In genomic region chr4:159900562-159900961, GRCh38 we compare ENCODE assay signal across 24 cellular contexts.
DNase-seq lines count a peak whose midpoint lies in the region; ATAC-seq and TF ChIP-seq lines count a peak whose summit lies in the region.
"Had no signal": no experiment of that assay in that cellular context is flagged by ENCODE, and none has a peak within 500 bp of the region (broad histone marks: within the 10 kb centered on the region; RNA-seq: fewer than 3 reads in every experiment).

No MANE protein-coding gene starts in this region.

- intact Hi-C loops in A673 (cut with micrococcal nuclease; ENCODE audit: unreplicated experiment): no loop called here
- intact Hi-C loops in HCT116 (cut with micrococcal nuclease): no loop called here

- no peak for TF ChIP-seq POLR2A in HCT116 (IDR thresholded peaks at IDR 0.05; ENCODE audit: borderline replicate concordance, extremely low read depth, insufficient read depth, insufficient read length)

- peak; percentile 25; the same call in 1 of the 2 replicates for TF ChIP-seq RAD21 in HCT116 (IDR thresholded peaks at IDR 0.05; ENCODE audit: low read depth)

- BruUV-seq in A673 (replicated peaks; lab: Mats Ljungman, UMichigan) (no TSS peak), HCT116 (replicated peaks; lab: Mats Ljungman, UMichigan) (no TSS peak)

- H3K27ac ChIP-seq in A673 (ENCODE audit: low read depth, low read length, poor library complexity, severe bottlenecking): no peak overlapping the region
- H3K27ac ChIP-seq in HCT116 (ENCODE audit: low read depth, low read length): no peak overlapping the region
- H3K27ac ChIP-seq in RWPE2 (ENCODE audit: poor library complexity, severe bottlenecking): no peak overlapping the region
- H3K27ac ChIP-seq: BLaER1 treated with 17β-estradiol and CSF1 and Interleukin-3, amounts not matched to agents 10 nM and 100 nM; KMS-11 had no signal

- RAD21 ChIA-PET in HCT116 (lab: Charles Lee; ENCODE audit: low non-redundant PET in 1 of 2, low total read pairs in 2 of 2, uncharacterized antibody in 2 of 2, unreplicated experiment in 2 of 2): no interaction called here

- no peak overlapping the region for H3K4me3 ChIP-seq in A673 (ENCODE audit: low read depth, low read length, poor library complexity, severe bottlenecking)
- H3K4me3 ChIP-seq in HCT116 (replicated peaks in 1 of 2; ENCODE audit: low read depth in 1 of 2, low read length in 2 of 2): no peak overlapping the region
- H3K4me3 ChIP-seq in RWPE2 (ENCODE audit: severe bottlenecking): no peak overlapping the region
- H3K4me3 ChIP-seq in epithelial cell of esophagus (ENCODE audit: low read length): no peak overlapping the region
- H3K4me3 ChIP-seq: BLaER1 treated with 17β-estradiol and CSF1 and Interleukin-3, amounts not matched to agents 10 nM and 100 nM had no signal

- H4K20me1 ChIP-seq in HCT116 (ENCODE audit: insufficient read depth): no peaks in the 10 kb centered on the region
- H4K20me1 ChIP-seq: BLaER1 treated with 17β-estradiol and CSF1 and Interleukin-3, amounts not matched to agents 10 nM and 100 nM had no signal

- H3K79me2 ChIP-seq in HCT116 (ENCODE audit: insufficient read depth, low read length): no peaks in the 10 kb centered on the region

- H3K9ac ChIP-seq in HCT116 (ENCODE audit: low read length): no peak overlapping the region
- H3K9ac ChIP-seq: BLaER1 treated with 17β-estradiol and CSF1 and Interleukin-3, amounts not matched to agents 10 nM and 100 nM; KMS-11 had no signal

- H3K4me1 ChIP-seq in A673 (ENCODE audit: insufficient read depth, low read length, poor library complexity, severe bottlenecking): peaks cover 6% of the 10 kb centered on the region
- no peaks in the 10 kb centered on the region for H3K4me1 ChIP-seq in HCT116 (ENCODE audit: control insufficient read depth in 1 of 2, insufficient read depth in 2 of 2, low read length in 2 of 2)
- H3K4me1 ChIP-seq in RWPE2 (ENCODE audit: insufficient read depth, poor library complexity, severe bottlenecking): no peaks in the 10 kb centered on the region
- H3K4me1 ChIP-seq: BLaER1 treated with 17β-estradiol and CSF1 and Interleukin-3, amounts not matched to agents 10 nM and 100 nM had no signal

- no peaks in the 10 kb centered on the region for H3K9me3 ChIP-seq in A673 (ENCODE audit: low read depth, low read length, poor library complexity, severe bottlenecking)
- H3K9me3 ChIP-seq in HCT116 (ENCODE audit: control insufficient read depth in 1 of 2, insufficient read depth in 1 of 2, low read depth in 1 of 2, low read length in 2 of 2): no peaks in the 10 kb centered on the region
- H3K9me3 ChIP-seq in RWPE2 (ENCODE audit: severe bottlenecking): no peaks in the 10 kb centered on the region

- ATAC-seq in HCT116: no peak
- no peak for ATAC-seq in RWPE2 (ENCODE audit: low read depth)

- POLR2A ChIA-PET in A673 (lab: Charles Lee; ENCODE audit: low non-redundant PET) (no interaction called here), HCT116 (lab: Charles Lee) (no interaction called here)

- H3K36me3 ChIP-seq in A673 (ENCODE audit: insufficient read depth, low read length, poor library complexity, severe bottlenecking) (no peaks in the 10 kb centered on the region), HCT116 (ENCODE audit: control insufficient read depth in 1 of 2, insufficient read depth in 2 of 2, low read length in 2 of 2) (no peaks in the 10 kb centered on the region), RWPE2 (ENCODE audit: low read depth) (no peaks in the 10 kb centered on the region)
- H3K36me3 ChIP-seq: BLaER1 treated with 17β-estradiol and CSF1 and Interleukin-3, amounts not matched to agents 10 nM and 100 nM had no signal

- DNase-seq in A673 (ENCODE audit: low spot score) (no peak), HCT116 (ENCODE audit: low read depth, low spot score) (no peak), RWPE2 (ENCODE audit: low spot score) (no peak), epithelial cell of esophagus (ENCODE audit: low read depth) (peak; percentile 1), NCI-H2227 (lab: John Stamatoyannopoulos, UW; ENCODE audit: unreplicated experiment) (no peak), KG1 (lab: John Stamatoyannopoulos, UW) (no peak), NCI-H2029 (lab: John Stamatoyannopoulos, UW) (no peak), HK-2 (ENCODE audit: unreplicated experiment) (no peak)
- DNase-seq: CD4-positive, alpha-beta memory T cell; COR-L47; DMS53; IMR-90; MV-4-11; NCI-H1105; NCI-H1436 treated with DMSO at 0.1 percent for 48 hours; NCI-H2081; NCI-H345; NCI-H510A treated with DMSO at 0.1 percent for 48 hours; NCI-H748 treated with DMSO at 0.1 percent for 48 hours; NK-92 treated with Interleukin-12 subunit alpha and Interleukin-12 subunit beta, amount 100 ng/mL, for 24 hours; RPMI8226; SHP77 had no signal

- no peaks in the 10 kb centered on the region for H3K9me2 ChIP-seq in HCT116 (ENCODE audit: insufficient read depth)

- CTCF ChIA-PET in A673 (lab: Charles Lee) (no interaction called here), HCT116 (lab: Charles Lee) (interaction anchor here (1.1 to 2.3 kb wide), 2 partner anchors 13 to 19 kb away, joined by 3 to 9 read pairs; no protein-coding TSS in a partner anchor)

- TF ChIP-seq CTCF in A673 (conservative IDR thresholded peaks at IDR 0.05; ENCODE audit: low read depth, low read length): peak; percentile 46
- no peak; a peak in 2 of 6 replicates for TF ChIP-seq CTCF in HCT116 (IDR thresholded peaks at IDR 0.05 in 2 of 3, conservative IDR thresholded peaks at IDR 0.05 in 1 of 3; ENCODE audit: borderline replicate concordance in 1 of 3, insufficient read depth in 1 of 3, low read depth in 2 of 3, low read length in 2 of 3)
- peak; percentile 10 for TF ChIP-seq CTCF in RWPE2 (IDR thresholded peaks at IDR 0.05; ENCODE audit: poor library complexity, severe bottlenecking)
- TF ChIP-seq CTCF in epithelial cell of esophagus (IDR thresholded peaks at IDR 0.05; ENCODE audit: insufficient read depth, low read depth, low read length, missing control alignments): peak; percentile 28

- H3K27me3 ChIP-seq in A673 (replicated peaks; ENCODE audit: insufficient read depth, low read depth, low read length, poor library complexity) (no peaks in the 10 kb centered on the region), HCT116 (ENCODE audit: insufficient read depth, low read length) (no peaks in the 10 kb centered on the region), RWPE2 (ENCODE audit: insufficient read depth, poor library complexity, severe bottlenecking) (no peaks in the 10 kb centered on the region)
- H3K27me3 ChIP-seq: BLaER1 treated with 17β-estradiol and CSF1 and Interleukin-3, amounts not matched to agents 10 nM and 100 nM had no signal

- no peak overlapping the region for H2AFZ ChIP-seq in HCT116 (ENCODE audit: low read depth, low read length, poor library complexity, severe bottlenecking)

- no peak overlapping the region for H3K4me2 ChIP-seq in HCT116 (ENCODE audit: low read length)
- H3K4me2 ChIP-seq: BLaER1 treated with 17β-estradiol and CSF1 and Interleukin-3, amounts not matched to agents 10 nM and 100 nM; KMS-11 had no signal

TF ChIP-seq in HCT116, 20 proteins besides CTCF, POLR2A, EP300 and RAD21:
- TF ChIP-seq CBX3 (IDR thresholded peaks at IDR 0.05; ENCODE audit: low read depth) (no peak), ELF1 (IDR thresholded peaks at IDR 0.05; ENCODE audit: borderline replicate concordance, low read depth) (no peak), MAX (IDR thresholded peaks at IDR 0.05) (no peak), SP1 (IDR thresholded peaks at IDR 0.05; ENCODE audit: low read depth) (no peak), POLR2AphosphoS5 (IDR thresholded peaks at IDR 0.05; ENCODE audit: low read depth, low read length) (no peak), SIN3A (IDR thresholded peaks at IDR 0.05; ENCODE audit: low read depth) (no peak), FOSL1 (IDR thresholded peaks at IDR 0.05; ENCODE audit: low read depth) (no peak), EZH2phosphoT487 (IDR thresholded peaks at IDR 0.05; ENCODE audit: borderline replicate concordance) (no peak), ATF3 (IDR thresholded peaks at IDR 0.05) (no peak), EZH2 (IDR thresholded peaks at IDR 0.05) (no peak), CEBPB (IDR thresholded peaks at IDR 0.05; ENCODE audit: low read depth) (no peak), EGR1 (IDR thresholded peaks at IDR 0.05; ENCODE audit: low read depth) (no peak)

Comparison
In these comparisons a context has a peak if more than half of its experiments do, and no peak if none do; other contexts are left out.
1. CTCF ChIP-seq: peak in A673 (single experiment), RWPE2 (single experiment) and epithelial cell of esophagus (single experiment); none in HCT116 (0 of 3).